In genomic region chr14:103500148-103500990, GRCh38 we compare ENCODE assay signal across 8 cellular contexts. TPM values are rescaled to one million over a fixed set of nuclear protein-coding genes. Genes with fewer than 3 reads are reported as not detected.
DNase-seq lines count a peak whose midpoint lies in the region; ATAC-seq and TF ChIP-seq lines count a peak whose summit lies in the region.

No MANE protein-coding gene starts in this region.

- intact Hi-C loops in adrenal gland (cut with DNase I): loop anchor here (2.0 to 5.0 kb wide), 2 partner anchors 46 to 47 kb away; no protein-coding TSS in a partner anchor
- intact Hi-C loops in heart left ventricle (cut with DNase I): loop anchor here in 8 of 10 donors (1.0 to 5.0 kb wide), 3 partner anchors 46 to 47 kb away; no protein-coding TSS in a partner anchor
- intact Hi-C loops in psoas muscle (cut with DNase I): no loop called here

- ATAC-seq in T-cell (replicated peaks in 1 of 4) (peak; percentile 83 to 89 (median 86)), heart left ventricle (peak; percentile 73 to 91 (median 86)), psoas muscle (peak; percentile 84 to 89 (median 89)), GM19452 (IDR thresholded peaks at IDR 0.05; ENCODE audit: unreplicated experiment) (no peak)

- no peak overlapping the region for H3K4me3 ChIP-seq in adrenal gland
- no peak overlapping the region for H3K4me3 ChIP-seq in heart left ventricle
- H3K4me3 ChIP-seq in psoas muscle: no peak overlapping the region

- CTCF ChIA-PET in T-cell (lab: Charles Lee): no interaction called here

- DNase-seq in NCI-H1105 (lab: John Stamatoyannopoulos, UW) (peak; percentile 85), T-cell (peak; percentile 37 to 83 (median 73)), adrenal gland (peak; percentile 87 to 98 (median 96)), heart left ventricle (peak; percentile 86 to 94 (median 88)), psoas muscle (peak; percentile 88 to 93), ureter (ENCODE audit: low spot score) (peak; percentile 93)

- peaks cover 4 to 63% of the 10 kb centered on the region in 2 donors for H3K36me3 ChIP-seq in adrenal gland (replicated peaks in 1 of 2)
- H3K36me3 ChIP-seq in heart left ventricle: peaks cover 2 to 100% (median 91%) of the 10 kb centered on the region in 9 donors
- peaks cover 10 to 86% of the 10 kb centered on the region in 2 donors for H3K36me3 ChIP-seq in psoas muscle (ENCODE audit: insufficient read depth in 1 of 2, low read depth in 1 of 2)

- H3K4me1 ChIP-seq in adrenal gland (replicated peaks in 1 of 2): peaks cover 0 to 16% of the 10 kb centered on the region in 2 donors
- H3K4me1 ChIP-seq in heart left ventricle: peaks cover 0 to 24% (median 13%) of the 10 kb centered on the region in 12 donors
- peaks cover 14% of the 10 kb centered on the region for H3K4me1 ChIP-seq in psoas muscle

- POLR2A ChIA-PET in T-cell (lab: Charles Lee): interaction anchor here in 1 of 2 donors (0.5 kb wide), 1 partner anchor 28 kb away, joined by 3 read pairs; the partner anchor contains the start of gene TRMT61A

- H3K27ac ChIP-seq in adrenal gland (peak overlapping the region in 2 of 5 donors; percentile 19 to 48), heart left ventricle (peak overlapping the region in 6 of 12 donors; percentile 31 to 52 (median 42)), psoas muscle (no peak overlapping the region)

- H3K9me3 Mint-ChIP-seq in T-cell: no peaks in the 10 kb centered on the region

- 36 to 43% (median 40%) methylated on average over 17 of the region's 17 CpGs for WGBS in adrenal gland, 4 donors
- WGBS in heart left ventricle, 4 donors: 42 to 48% (median 46%) methylated on average over 17 of the region's 17 CpGs
- 44 to 47% (median 45%) methylated on average over 17 of the region's 17 CpGs for WGBS in psoas muscle, 3 donors

- H3K27me3 Mint-ChIP-seq in T-cell: no peaks in the 10 kb centered on the region

- peaks cover 9 to 10% (median 10%) of the 10 kb centered on the region in 3 donors for H3K4me1 Mint-ChIP-seq in T-cell

- peaks cover 41% of the 10 kb centered on the region for H3K36me3 Mint-ChIP-seq in T-cell

- no peak overlapping the region for H3K4me3 Mint-ChIP-seq in T-cell

- H3K27me3 ChIP-seq in adrenal gland: no peaks in the 10 kb centered on the region
- H3K27me3 ChIP-seq in heart left ventricle: no peaks in the 10 kb centered on the region
- H3K27me3 ChIP-seq in psoas muscle (ENCODE audit: insufficient read depth in 3 of 3, low read length in 2 of 3): no peaks in the 10 kb centered on the region

- peak overlapping the region in 1 of 2 donors; percentile 29 for H3K27ac Mint-ChIP-seq in T-cell

- H3K9me3 ChIP-seq in adrenal gland (replicated peaks in 1 of 3) (no peaks in the 10 kb centered on the region), heart left ventricle (no peaks in the 10 kb centered on the region), psoas muscle (no peaks in the 10 kb centered on the region)

- TF ChIP-seq CTCF in GM12874 (IDR thresholded peaks at IDR 0.05; ENCODE audit: insufficient read depth, low read depth, low read length) (peak; percentile 93), adrenal gland (IDR thresholded peaks at IDR 0.05) (peak; percentile 81 to 96 (median 88)), heart left ventricle (IDR thresholded peaks at IDR 0.05) (peak in 11 of 12 donors; percentile 85 to 97 (median 94)), psoas muscle (IDR thresholded peaks at IDR 0.05) (peak; percentile 91)

- TF ChIP-seq POLR2A in adrenal gland (IDR thresholded peaks at IDR 0.05): no peak
- TF ChIP-seq POLR2A in heart left ventricle (IDR thresholded peaks at IDR 0.05): no peak

RNA-seq across cellular contexts. Expression of gene CKB, which starts 22.3 kb away (rescaled TPM):
- total RNA-seq in T-cell (1 to 10 TPM; 4.7 to 7.6 (median 6.6) TPM), adrenal gland (100 to 1,000 TPM in 7 of 8 donors, 10 to 100 TPM in 1; 95.6 to 410 (median 198) TPM), heart left ventricle (1,000 to 10,000 TPM in 2 of 9 donors, 100 to 1,000 TPM in 7; 203 to 1,105 (median 462) TPM), psoas muscle (100 to 1,000 TPM in 1 of 4 donors, 10 to 100 TPM in 3; 19.5 to 116 (median 33.0) TPM), ureter (310 TPM)
- polyA plus RNA-seq in adrenal gland (100 to 1,000 TPM in 2 of 3 donors, 10 to 100 TPM in 1; 11.0 to 383 (median 303) TPM), heart left ventricle (1,000 to 10,000 TPM in 1 of 2 donors, 100 to 1,000 TPM in 1; 529 to 1,103 TPM), psoas muscle (100 to 1,000 TPM in 1 of 3 donors, 10 to 100 TPM in 2; 21.2 to 383 (median 67.0) TPM)

RNA-seq across cellular contexts. Expression of gene TRMT61A, which starts 28.6 kb away (rescaled TPM):
- total RNA-seq in T-cell (10 to 100 TPM; 10.0 to 20.3 (median 17.6) TPM), adrenal gland (10 to 100 TPM in 7 of 8 donors, 1 to 10 TPM in 1; 9.7 to 18.1 (median 13.5) TPM), heart left ventricle (1 to 10 TPM; 3.2 to 7.1 (median 5.1) TPM), psoas muscle (10 to 100 TPM in 1 of 4 donors, 1 to 10 TPM in 3; 6.5 to 12.7 (median 7.8) TPM), ureter (22.4 TPM)
- polyA plus RNA-seq in adrenal gland (10 to 100 TPM in 2 of 3 donors, 1 to 10 TPM in 1; 2.5 to 26.0 (median 17.1) TPM), heart left ventricle (10 to 100 TPM in 1 of 2 donors, 1 to 10 TPM in 1; 5.8 to 15.9 TPM), psoas muscle (10 to 100 TPM; 13.1 to 29.5 (median 13.3) TPM)

Comparison
In these comparisons a context has a peak if more than half of its experiments do, and no peak if none do; other contexts are left out.
1. intact Hi-C loops: an anchor here in adrenal gland (2.0 to 5.0 kb wide) and heart left ventricle (1.0 to 5.0 kb wide); none called in psoas muscle.